5 cellular contexts compared by ENCODE assay signal in genomic region chr7:47886412-47886811, GRCh38.
"Had no signal": no experiment of that assay in that cellular context is flagged by ENCODE, and none has a peak within 500 bp of the region (broad histone marks: within the 10 kb centered on the region; RNA-seq: fewer than 3 reads in every experiment).

No MANE protein-coding gene starts in this region.

- H3K4me3 ChIP-seq: GM23338, K562 had no signal

- H3K4me3 Mint-ChIP-seq: GM23338, H9 had no signal

- H3K4me2 ChIP-seq: GM23338 had no signal

- H3K9me3 Mint-ChIP-seq: GM23338, H9 had no signal

- H3K27ac Mint-ChIP-seq: GM23338, H9 had no signal

- H3K4me1 Mint-ChIP-seq: GM23338, H9 had no signal

- H2AFZ ChIP-seq: GM23338 had no signal

- DNase-seq: H9, HCEC 1CT, IMR-90 had no signal

- ATAC-seq: GM23338, K562 had no signal
